ENCODE assay signal across 8 cellular contexts in the genomic region with DNA sequence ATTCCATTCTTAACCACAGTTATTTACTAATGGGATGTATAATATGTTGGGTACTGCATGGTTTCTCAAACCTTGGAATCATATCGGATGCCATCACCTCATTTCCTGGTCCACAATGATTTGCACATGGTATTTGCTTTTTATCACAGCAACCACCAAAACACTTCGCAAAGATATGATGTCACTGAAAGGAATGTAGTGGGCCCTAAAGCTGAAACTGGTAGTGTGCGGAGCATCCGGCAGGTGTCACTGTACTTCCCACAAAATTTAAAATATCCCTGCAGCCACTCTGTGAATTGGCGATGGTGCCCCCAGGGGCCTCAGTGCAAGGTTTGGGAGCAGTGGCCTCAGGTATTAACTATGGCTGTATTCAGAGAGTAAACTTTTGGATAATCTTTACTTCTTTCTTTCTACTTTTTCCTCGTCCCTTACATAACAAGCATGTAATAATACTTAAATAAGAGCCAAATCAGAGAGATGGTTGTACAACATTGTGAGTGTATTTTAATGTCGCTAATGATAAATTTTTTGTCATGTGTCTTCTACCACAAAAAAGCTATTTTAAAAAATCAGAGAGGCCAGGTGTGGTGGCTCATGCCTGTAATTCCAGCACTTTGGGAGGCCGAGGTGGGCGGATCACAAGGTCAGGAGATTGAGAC.
A peak's percentile ranks its signal among the peaks of the same experiment; 100 is the strongest.
DNase-seq lines count a peak whose midpoint lies in the region; TF ChIP-seq lines count a peak whose summit lies in the region.

No MANE protein-coding gene starts in this region.

- H3K27ac ChIP-seq in substantia nigra (ENCODE audit: low read depth, low read length, poor library complexity, severe bottlenecking), result no peak overlapping the region

- H3K36me3 ChIP-seq in GM06990 (ENCODE audit: control insufficient read depth, insufficient read depth, low read length), result no peaks in the 10 kb centered on the region

- peak; percentile 59 for TF ChIP-seq CTCF in GM06990 (IDR thresholded peaks at IDR 0.05; ENCODE audit: insufficient read depth, low read length, poor library complexity, severe bottlenecking)

- H3K4me3 ChIP-seq in GM06990 (replicated peaks; ENCODE audit: low read depth, low read length), result no peak overlapping the region

- no peak for DNase-seq in GM06990 (ENCODE audit: extremely low read depth, insufficient read length)
- peak; percentile 46 to 51 for DNase-seq in Kasumi-1 (lab: John Stamatoyannopoulos, UW)
- peak; percentile 95 for DNase-seq in amniotic epithelial cell (ENCODE audit: low read depth)
- peak; percentile 81 for DNase-seq in iPS-NIHi7 (ENCODE audit: extremely low spot score)
- no peak for DNase-seq in cerebellar nuclear complex (lab: John Stamatoyannopoulos, UW)
- DNase-seq in substantia nigra (lab: John Stamatoyannopoulos, UW), result no peak
- no peak for DNase-seq in T-helper 9 cell
- no peak for DNase-seq in NCI-H1105 (lab: John Stamatoyannopoulos, UW)

- H3K27me3 ChIP-seq in GM06990 (replicated peaks; ENCODE audit: control insufficient read depth, insufficient read depth, low read length), result peaks cover 2% of the 10 kb centered on the region

Comparison
In these comparisons a context has a peak if more than half of its experiments do, and no peak if none do; other contexts are left out.
1. DNase-seq: peak in Kasumi-1 (2 of 2), amniotic epithelial cell (single experiment) and iPS-NIHi7 (single experiment); none in GM06990 (single experiment), cerebellar nuclear complex (0 of 2), substantia nigra (0 of 49), T-helper 9 cell (single experiment) and NCI-H1105 (single experiment).